In the genomic region with DNA sequence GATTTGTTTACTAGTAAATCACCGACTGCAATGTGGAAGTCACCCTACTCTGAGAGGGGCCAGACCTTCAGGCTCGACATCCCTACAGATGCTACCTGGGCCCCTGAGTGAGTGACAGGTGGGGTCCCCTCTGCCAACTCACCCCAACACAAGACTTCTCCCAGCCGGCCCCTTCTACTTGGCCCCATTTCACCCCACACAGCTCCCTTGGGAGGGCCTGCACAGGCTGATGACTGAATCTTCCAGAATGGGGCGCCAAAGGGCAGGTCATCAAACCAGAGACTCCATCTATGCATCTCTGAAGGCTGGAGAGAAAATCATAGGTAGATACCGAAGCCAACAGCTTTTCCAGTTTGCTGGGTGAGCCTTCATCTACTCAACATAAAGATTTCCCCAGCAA, we compare ENCODE assay signal across 12 cellular contexts. TPM values are rescaled to one million over a fixed set of nuclear protein-coding genes. Genes with fewer than 3 reads are reported as not detected.
DNase-seq lines count a peak whose midpoint lies in the region; ATAC-seq and TF ChIP-seq lines count a peak whose summit lies in the region.
"Had no signal": no experiment of that assay in that cellular context is flagged by ENCODE, and none has a peak within 500 bp of the region (broad histone marks: within the 10 kb centered on the region; RNA-seq: fewer than 3 reads in every experiment).

No MANE protein-coding gene starts in this region.

- no peaks in the 10 kb centered on the region for H3K79me2 ChIP-seq in Loucy (ENCODE audit: insufficient read depth, low read length)

- H3K27me3 ChIP-seq in Loucy (ENCODE audit: insufficient read depth, low read length, poor library complexity, severe bottlenecking) (no peaks in the 10 kb centered on the region), Panc1 (ENCODE audit: control insufficient read depth, insufficient read depth, low read length) (peaks cover 18% of the 10 kb centered on the region), foreskin keratinocyte (peaks cover 58% of the 10 kb centered on the region)

- in situ Hi-C loops in Panc1 (cut with HindIII; ENCODE audit: low pct_unique_long_range_greater_than_20kb, low sequenced_read_pairs) = no loop called here

- H3K36me3 ChIP-seq in Loucy (ENCODE audit: insufficient read depth, low read length) (no peaks in the 10 kb centered on the region), Panc1 (ENCODE audit: control insufficient read depth, insufficient read depth, low read length) (no peaks in the 10 kb centered on the region)
- H3K36me3 ChIP-seq: sigmoid colon had no signal

- no peak overlapping the region for H3K27ac ChIP-seq in Panc1 (ENCODE audit: low read length)
- H3K27ac ChIP-seq in foreskin keratinocyte = no peak overlapping the region
- H3K27ac ChIP-seq: epithelial cell of prostate, sigmoid colon had no signal

- no peak overlapping the region for H3K4me2 ChIP-seq in Loucy (ENCODE audit: low read depth, low read length, poor library complexity, severe bottlenecking)

- TF ChIP-seq CTCF in Loucy (conservative IDR thresholded peaks at IDR 0.05; ENCODE audit: low read length) = peak; percentile 43
- no peak for TF ChIP-seq CTCF in Panc1 (IDR thresholded peaks at IDR 0.05)
- peak; percentile 43 for TF ChIP-seq CTCF in foreskin keratinocyte (conservative IDR thresholded peaks at IDR 0.05)

- no peak overlapping the region for H3K9ac ChIP-seq in Loucy (ENCODE audit: low read depth, low read length, poor library complexity, severe bottlenecking)

- no peaks in the 10 kb centered on the region for H3F3A ChIP-seq in Loucy (ENCODE audit: low read depth)

- no TSS peak for BruUV-seq in Panc1 (replicated peaks; lab: Mats Ljungman, UMichigan)

- CTCF ChIA-PET in Panc1 (lab: Charles Lee) = interaction anchor here (1.3 kb wide), 1 partner anchor 95 kb away, joined by 4 read pairs; no protein-coding TSS in a partner anchor

- H3K4me3 ChIP-seq in Loucy (ENCODE audit: low read length, poor library complexity, severe bottlenecking) = no peak overlapping the region
- H3K4me3 ChIP-seq in Panc1 (ENCODE audit: low read depth in 2 of 2, low read length in 2 of 2) = no peak overlapping the region
- H3K4me3 ChIP-seq: sigmoid colon had no signal

- no peaks in the 10 kb centered on the region for H4K20me1 ChIP-seq in Loucy (ENCODE audit: insufficient read depth, low read length, poor library complexity, severe bottlenecking)

- 0 out of 2 replicates have a peak, but pooled peaks have one; percentile 56 for ATAC-seq in Panc1
- no peak for ATAC-seq in foreskin keratinocyte
- ATAC-seq in GM21723 (IDR thresholded peaks at IDR 0.05; ENCODE audit: unreplicated experiment) = no peak
- no peak for ATAC-seq in GM21367 (IDR thresholded peaks at IDR 0.05; ENCODE audit: unreplicated experiment)

- H3K9me3 ChIP-seq in Loucy (ENCODE audit: insufficient read depth, low read depth, low read length) (no peaks in the 10 kb centered on the region), Panc1 (ENCODE audit: control insufficient read depth, insufficient read depth, low read depth, low read length) (no peaks in the 10 kb centered on the region)
- H3K9me3 ChIP-seq: sigmoid colon had no signal

- DNase-seq in EH (ENCODE audit: low read depth) (peak; percentile 14), Panc1 (ENCODE audit: low read depth, low spot score) (no peak), foreskin keratinocyte (no peak), NK-92 (lab: John Stamatoyannopoulos, UW; ENCODE audit: unreplicated experiment) (no peak)
- DNase-seq: immature natural killer cell, sigmoid colon had no signal

- H2AFZ ChIP-seq in Loucy (ENCODE audit: low read length) = no peak overlapping the region

- H3K4me1 ChIP-seq in Loucy (ENCODE audit: insufficient read depth, low read length, poor library complexity, severe bottlenecking) (no peaks in the 10 kb centered on the region), Panc1 (ENCODE audit: control insufficient read depth, insufficient read depth, low read length) (no peaks in the 10 kb centered on the region), foreskin keratinocyte (no peaks in the 10 kb centered on the region)
- H3K4me1 ChIP-seq: sigmoid colon had no signal

- intact Hi-C loops in Panc1 (cut with micrococcal nuclease; ENCODE audit: unreplicated experiment) = loop anchor here (10.0 kb wide), 1 partner anchor 95 kb away; no protein-coding TSS in a partner anchor

- H3K9me2 ChIP-seq in Loucy (replicated peaks; ENCODE audit: low read depth, low read length) = no peaks in the 10 kb centered on the region

- POLR2A ChIA-PET in Panc1 (lab: Charles Lee) = no interaction called here

RNA-seq across cellular contexts. Expression of a gene that starts 9.4 kb away (rescaled TPM):
- total RNA-seq in Panc1 (2021; ENCODE audit: unreplicated experiment) (not detected), foreskin keratinocyte (4.1 and 6.2 TPM in 2 replicates)
- not detected for polyA plus RNA-seq in Panc1 (2012; ENCODE audit: insufficient read length)
- polyA plus RNA-seq in foreskin keratinocyte = 5.5 and 6.2 TPM in 2 replicates
- total RNA-seq: LHCN-M2 had no signal

RNA-seq across cellular contexts. Expression of a gene that starts 16.1 kb away (rescaled TPM):
- total RNA-seq in Panc1 (2021; ENCODE audit: unreplicated experiment) = not detected
- polyA plus RNA-seq in Panc1 (2012; ENCODE audit: insufficient read length) = not detected
- not detected in 2 replicates for total RNA-seq in foreskin keratinocyte
- not detected in 2 replicates for polyA plus RNA-seq in foreskin keratinocyte
- total RNA-seq: LHCN-M2, sigmoid colon, temporal lobe had no signal
- polyA plus RNA-seq: immature natural killer cell, sigmoid colon had no signal

RNA-seq across cellular contexts. Expression of a gene that starts 24.8 kb away (rescaled TPM):
- total RNA-seq in Panc1 (2021; ENCODE audit: unreplicated experiment) = not detected
- not detected for polyA plus RNA-seq in Panc1 (2012; ENCODE audit: insufficient read length)
- total RNA-seq in foreskin keratinocyte = not detected in 2 replicates
- polyA plus RNA-seq in foreskin keratinocyte = not detected in 2 replicates
- total RNA-seq: LHCN-M2, sigmoid colon had no signal

RNA-seq across cellular contexts. Expression of a gene that starts 42.6 kb away (rescaled TPM):
- total RNA-seq in Panc1 (2021; ENCODE audit: unreplicated experiment) (0.44 TPM), foreskin keratinocyte (12.1 and 19.1 TPM in 2 replicates)
- not detected for polyA plus RNA-seq in Panc1 (2012; ENCODE audit: insufficient read length)
- 16.0 and 21.7 TPM in 2 replicates for polyA plus RNA-seq in foreskin keratinocyte
- total RNA-seq: LHCN-M2 had no signal

RNA-seq across cellular contexts. Expression of a gene that starts 51.6 kb away (rescaled TPM):
- total RNA-seq in Panc1 (2021; ENCODE audit: unreplicated experiment) (not detected), foreskin keratinocyte (0.07 and 0.27 TPM in 2 replicates)
- not detected for polyA plus RNA-seq in Panc1 (2012; ENCODE audit: insufficient read length)
- polyA plus RNA-seq in foreskin keratinocyte = 0.13 and 0.44 TPM in 2 replicates
- total RNA-seq: LHCN-M2, sigmoid colon, temporal lobe had no signal
- polyA plus RNA-seq: immature natural killer cell had no signal
